Comparison of ENCODE assay signal across 19 cellular contexts in the genomic region with DNA sequence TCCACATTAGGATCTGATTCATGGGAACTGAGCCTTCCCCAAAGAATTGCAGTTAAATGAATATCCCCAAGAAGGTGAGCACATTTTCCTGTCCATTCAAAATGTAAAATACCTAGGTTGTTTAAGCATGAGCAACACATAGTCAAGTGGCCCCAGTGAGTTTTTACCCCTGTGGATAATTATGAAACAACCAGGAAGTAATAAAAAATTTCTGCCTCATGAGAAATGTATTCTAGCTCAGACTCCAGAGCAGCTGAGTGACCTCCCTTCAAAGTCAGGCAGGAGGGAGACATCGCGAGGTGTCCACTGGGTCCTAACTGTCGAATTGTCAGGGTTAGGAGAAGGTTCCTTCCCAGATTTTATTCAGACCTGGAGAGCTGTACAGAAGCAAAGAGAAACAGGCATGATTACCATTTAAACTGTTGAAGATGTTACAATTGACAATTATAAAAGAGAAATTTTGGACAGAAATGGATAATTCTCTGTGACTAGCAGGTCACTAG.
"Had no signal": no experiment of that assay in that cellular context is flagged by ENCODE, and none has a peak within 500 bp of the region (broad histone marks: within the 10 kb centered on the region; RNA-seq: fewer than 3 reads in every experiment).

No MANE protein-coding gene starts in this region.

- H3K9me3 Mint-ChIP-seq: activated CD4-positive, alpha-beta memory T cell treated with anti-CD3 and anti-CD28 coated beads, Interleukin-2, amount 10 ng/mL, durations not matched to agents 7 days and 5 days; T-helper 1 cell treated with Interleukin-12 subunit alpha and Interleukin-12 subunit beta and Interleukin-4 antibody, amounts not matched to agents 30 μg/mL and 1 μg/mL, for 36 hours had no signal

- DNase-seq: activated CD4-positive, alpha-beta memory T cell treated with anti-CD3 and anti-CD28 coated beads, Interleukin-2, amount 10 ng/mL, durations not matched to agents 7 days and 5 days; activated CD4-positive, alpha-beta T cell treated with anti-CD3 and anti-CD28 coated beads, Interleukin-2, amount 10 ng/mL, durations not matched to agents 24 days and 14 days; activated effector memory CD4-positive, alpha-beta T cell treated with anti-CD3 and anti-CD28 coated beads, Interleukin-2, amount 50 U/mL, for 16 hours; activated naive CD4-positive, alpha-beta T cell treated with anti-CD3 and anti-CD28 coated beads, Interleukin-2, amount 10 ng/mL, durations not matched to agents 7 days and 5 days; activated T-cell treated with anti-CD3 and anti-CD28 coated beads, Interleukin-2, amount 50 U/mL, for 72 hours; amygdala; heart left ventricle; kidney; left lung; naive thymus-derived CD8-positive, alpha-beta T cell; retina; sigmoid colon; stimulated activated CD4-positive, alpha-beta T cell treated with anti-CD3 and anti-CD28 coated beads, Interleukin-4, amount 100 ng/mL, for 24 hours; stimulated activated naive CD8-positive, alpha-beta T cell treated with anti-CD3 and anti-CD28 coated beads, Interleukin-15, Interleukin-2, amounts not matched to agents 100 U/mL and 50 U/mL, for 24 hours; T1000; upper lobe of left lung had no signal

- H3K27ac Mint-ChIP-seq: activated CD4-positive, alpha-beta memory T cell treated with anti-CD3 and anti-CD28 coated beads, Interleukin-2, amount 10 ng/mL, durations not matched to agents 7 days and 5 days; activated CD4-positive, alpha-beta T cell treated with anti-CD3 and anti-CD28 coated beads, Interleukin-2, amount 10 ng/mL, durations not matched to agents 24 days and 14 days; activated naive CD4-positive, alpha-beta T cell treated with anti-CD3 and anti-CD28 coated beads, Interleukin-2, amount 10 ng/mL, durations not matched to agents 7 days and 5 days; activated T-cell treated with anti-CD3 and anti-CD28 coated beads, Interleukin-2, amount 50 U/mL, for 72 hours; naive thymus-derived CD8-positive, alpha-beta T cell; progenitor cell of endocrine pancreas; T-helper 1 cell treated with Interleukin-12 subunit alpha and Interleukin-12 subunit beta and Interleukin-4 antibody, amounts not matched to agents 30 μg/mL and 1 μg/mL, for 36 hours had no signal

- H3K27me3 Mint-ChIP-seq: activated CD4-positive, alpha-beta memory T cell treated with anti-CD3 and anti-CD28 coated beads, Interleukin-2, amount 10 ng/mL, durations not matched to agents 7 days and 5 days; activated CD4-positive, alpha-beta T cell treated with anti-CD3 and anti-CD28 coated beads, Interleukin-2, amount 10 ng/mL, durations not matched to agents 24 days and 14 days had no signal

- H3K4me3 Mint-ChIP-seq: activated CD4-positive, alpha-beta memory T cell treated with anti-CD3 and anti-CD28 coated beads, Interleukin-2, amount 10 ng/mL, durations not matched to agents 7 days and 5 days; activated CD4-positive, alpha-beta T cell treated with anti-CD3 and anti-CD28 coated beads, Interleukin-2, amount 10 ng/mL, durations not matched to agents 24 days and 14 days; activated naive CD4-positive, alpha-beta T cell treated with anti-CD3 and anti-CD28 coated beads, Interleukin-2, amount 10 ng/mL, durations not matched to agents 7 days and 5 days; activated T-cell treated with anti-CD3 and anti-CD28 coated beads, Interleukin-2, amount 50 U/mL, for 72 hours; naive thymus-derived CD8-positive, alpha-beta T cell; T-helper 1 cell treated with Interleukin-12 subunit alpha and Interleukin-12 subunit beta and Interleukin-4 antibody, amounts not matched to agents 30 μg/mL and 1 μg/mL, for 36 hours had no signal

- H3K27me3 ChIP-seq: cardiac muscle cell, heart left ventricle, left lung, sigmoid colon, upper lobe of left lung had no signal

- H3K36me3 Mint-ChIP-seq: activated naive CD4-positive, alpha-beta T cell treated with anti-CD3 and anti-CD28 coated beads, Interleukin-2, amount 10 ng/mL, durations not matched to agents 7 days and 5 days had no signal

- H3K4me3 ChIP-seq: cardiac muscle cell, heart left ventricle, left lung, sigmoid colon, upper lobe of left lung had no signal

- H3K4me1 ChIP-seq: heart left ventricle, left lung, sigmoid colon, upper lobe of left lung had no signal

- H3K27ac ChIP-seq: cardiac muscle cell, heart left ventricle, left lung, sigmoid colon, upper lobe of left lung had no signal

- H3K9me3 ChIP-seq: heart left ventricle, sigmoid colon, upper lobe of left lung had no signal

- H3K4me1 Mint-ChIP-seq: activated CD4-positive, alpha-beta memory T cell treated with anti-CD3 and anti-CD28 coated beads, Interleukin-2, amount 10 ng/mL, durations not matched to agents 7 days and 5 days; activated CD4-positive, alpha-beta T cell treated with anti-CD3 and anti-CD28 coated beads, Interleukin-2, amount 10 ng/mL, durations not matched to agents 24 days and 14 days; activated naive CD4-positive, alpha-beta T cell treated with anti-CD3 and anti-CD28 coated beads, Interleukin-2, amount 10 ng/mL, durations not matched to agents 7 days and 5 days; naive thymus-derived CD8-positive, alpha-beta T cell had no signal

- H3K36me3 ChIP-seq: cardiac muscle cell, heart left ventricle, left lung, sigmoid colon, upper lobe of left lung had no signal
